Comparison of ENCODE assay signal across 12 cellular contexts in genomic region chr14:93049295-93049694, GRCh38.
DNase-seq lines count a peak whose midpoint lies in the region; ATAC-seq and TF ChIP-seq lines count a peak whose summit lies in the region.
"Had no signal": no experiment of that assay in that cellular context is flagged by ENCODE, and none has a peak within 500 bp of the region (broad histone marks: within the 10 kb centered on the region; RNA-seq: fewer than 3 reads in every experiment).

No MANE protein-coding gene starts in this region.

- H3K9me3 ChIP-seq in Peyer's patch: no peaks in the 10 kb centered on the region
- H3K9me3 ChIP-seq in gastroesophageal sphincter: no peaks in the 10 kb centered on the region
- H3K9me3 ChIP-seq: testis had no signal

- no peaks in the 10 kb centered on the region for H3K27me3 ChIP-seq in Peyer's patch
- no peaks in the 10 kb centered on the region for H3K27me3 ChIP-seq in gastroesophageal sphincter
- H3K27me3 ChIP-seq: testis had no signal

- ATAC-seq in activated CD4-positive, alpha-beta T cell treated with anti-CD3 and anti-CD28 coated beads for 36 hours: no peak
- ATAC-seq in gastroesophageal sphincter (no peak), T-cell (replicated peaks in 1 of 4) (no peak)
- ATAC-seq in stimulated activated effector memory CD8-positive, alpha-beta T cell treated with anti-CD3 and anti-CD28 coated beads, Interleukin-12 subunit alpha, Interleukin-12 subunit beta, amount 100 ng/mL, for 72 hours: no peak

- intact Hi-C loops in activated CD4-positive, alpha-beta T cell treated with anti-CD3 and anti-CD28 coated beads for 36 hours (cut with DNase I, micrococcal nuclease): no loop called here
- intact Hi-C loops in posterior vena cava (cut with DNase I): no loop called here

- H3K27ac Mint-ChIP-seq in activated CD4-positive, alpha-beta T cell treated with anti-CD3 and anti-CD28 coated beads for 36 hours: peak overlapping the region; percentile 72
- H3K27ac Mint-ChIP-seq in stimulated activated effector memory CD8-positive, alpha-beta T cell treated with anti-CD3 and anti-CD28 coated beads, Interleukin-12 subunit alpha, Interleukin-12 subunit beta, amount 100 ng/mL, for 72 hours: peak overlapping the region; percentile 60
- H3K27ac Mint-ChIP-seq in T-cell: no peak overlapping the region
- H3K27ac Mint-ChIP-seq: activated CD4-positive, alpha-beta memory T cell treated with anti-CD3 and anti-CD28 coated beads for 36 hours had no signal

- peak overlapping the region in 3 of 4 donors; percentile 78 to 96 (median 91) for H3K27ac ChIP-seq in Peyer's patch
- peak overlapping the region; percentile 10 to 95 (median 84) for H3K27ac ChIP-seq in gastroesophageal sphincter
- H3K27ac ChIP-seq: testis had no signal

- H3K36me3 ChIP-seq in Peyer's patch: peaks cover 0 to 4% (median 0%) of the 10 kb centered on the region in 3 donors
- H3K36me3 ChIP-seq in gastroesophageal sphincter: no peaks in the 10 kb centered on the region

- no peak for DNase-seq in activated CD4-positive, alpha-beta T cell treated with anti-CD3 and anti-CD28 coated beads for 36 hours
- DNase-seq in activated CD4-positive, alpha-beta T cell treated with anti-CD3 and anti-CD28 coated beads for 4 hours: no peak
- DNase-seq in Peyer's patch (peak in 2 of 3 donors; percentile 86 to 89), T-cell (no peak), posterior vena cava (ENCODE audit: low spot score) (no peak)
- DNase-seq in stimulated activated effector memory CD8-positive, alpha-beta T cell treated with anti-CD3 and anti-CD28 coated beads, Interleukin-12 subunit alpha, Interleukin-12 subunit beta, amount 100 ng/mL, for 72 hours (ENCODE audit: low spot score in 2 of 2): no peak
- no peak for DNase-seq in stimulated activated CD4-positive, alpha-beta T cell treated with anti-CD3 and anti-CD28 coated beads, Interleukin-2, amount 100 ng/mL, for 24 hours
- DNase-seq: activated CD4-positive, alpha-beta memory T cell treated with anti-CD3 and anti-CD28 coated beads for 36 hours; activated naive CD4-positive, alpha-beta T cell treated with Interleukin-2 at 50 U/mL for 16 hours; NCI-H1048; testis had no signal

- TF ChIP-seq POLR2A in Peyer's patch (IDR thresholded peaks at IDR 0.05) (peak; percentile 88 to 97), gastroesophageal sphincter (IDR thresholded peaks at IDR 0.05) (no peak)

- peaks cover 4 to 95% (median 22%) of the 10 kb centered on the region in 4 donors for H3K4me1 ChIP-seq in Peyer's patch
- H3K4me1 ChIP-seq in gastroesophageal sphincter: peaks cover 2 to 95% (median 26%) of the 10 kb centered on the region in 3 donors

- POLR2A ChIA-PET in activated CD4-positive, alpha-beta T cell treated with anti-CD3 and anti-CD28 coated beads for 36 hours (lab: Charles Lee): no interaction called here
- POLR2A ChIA-PET in T-cell (lab: Charles Lee): no interaction called here

- H3K9me3 Mint-ChIP-seq in activated CD4-positive, alpha-beta T cell treated with anti-CD3 and anti-CD28 coated beads for 36 hours (ENCODE audit: low read depth): no peaks in the 10 kb centered on the region
- H3K9me3 Mint-ChIP-seq in stimulated activated effector memory CD8-positive, alpha-beta T cell treated with anti-CD3 and anti-CD28 coated beads, Interleukin-12 subunit alpha, Interleukin-12 subunit beta, amount 100 ng/mL, for 72 hours: no peaks in the 10 kb centered on the region
- no peaks in the 10 kb centered on the region for H3K9me3 Mint-ChIP-seq in T-cell
- H3K9me3 Mint-ChIP-seq: activated CD4-positive, alpha-beta memory T cell treated with anti-CD3 and anti-CD28 coated beads for 36 hours had no signal

- 63 to 92% methylated on average over 2 to 3 of the region's 5 CpGs for WGBS in gastroesophageal sphincter (ENCODE audit: low coverage in 1 of 2), 2 donors

- H3K4me3 Mint-ChIP-seq in activated CD4-positive, alpha-beta T cell treated with anti-CD3 and anti-CD28 coated beads for 36 hours: no peak overlapping the region
- no peak overlapping the region for H3K4me3 Mint-ChIP-seq in stimulated activated effector memory CD8-positive, alpha-beta T cell treated with anti-CD3 and anti-CD28 coated beads, Interleukin-12 subunit alpha, Interleukin-12 subunit beta, amount 100 ng/mL, for 72 hours
- no peak overlapping the region for H3K4me3 Mint-ChIP-seq in T-cell
- H3K4me3 Mint-ChIP-seq: activated CD4-positive, alpha-beta memory T cell treated with anti-CD3 and anti-CD28 coated beads for 36 hours had no signal

- H3K36me3 Mint-ChIP-seq in activated CD4-positive, alpha-beta T cell treated with anti-CD3 and anti-CD28 coated beads for 36 hours (ENCODE audit: low read depth): no peaks in the 10 kb centered on the region
- H3K36me3 Mint-ChIP-seq in stimulated activated effector memory CD8-positive, alpha-beta T cell treated with anti-CD3 and anti-CD28 coated beads, Interleukin-12 subunit alpha, Interleukin-12 subunit beta, amount 100 ng/mL, for 72 hours: peaks cover 15% of the 10 kb centered on the region
- peaks cover 15% of the 10 kb centered on the region for H3K36me3 Mint-ChIP-seq in T-cell
- H3K36me3 Mint-ChIP-seq: activated CD4-positive, alpha-beta memory T cell treated with anti-CD3 and anti-CD28 coated beads for 36 hours had no signal

- H3K4me3 ChIP-seq in Peyer's patch: peak overlapping the region in 1 of 4 donors; percentile 35
- no peak overlapping the region for H3K4me3 ChIP-seq in gastroesophageal sphincter
- H3K4me3 ChIP-seq: testis had no signal

- no peaks in the 10 kb centered on the region for H3K27me3 Mint-ChIP-seq in activated CD4-positive, alpha-beta T cell treated with anti-CD3 and anti-CD28 coated beads for 36 hours
- no peaks in the 10 kb centered on the region for H3K27me3 Mint-ChIP-seq in T-cell
- H3K27me3 Mint-ChIP-seq: activated CD4-positive, alpha-beta memory T cell treated with anti-CD3 and anti-CD28 coated beads for 36 hours had no signal

- TF ChIP-seq EP300 in gastroesophageal sphincter (IDR thresholded peaks at IDR 0.05): no peak

- CTCF ChIA-PET in activated CD4-positive, alpha-beta T cell treated with anti-CD3 and anti-CD28 coated beads for 36 hours (lab: Charles Lee): no interaction called here
- CTCF ChIA-PET in T-cell (lab: Charles Lee): no interaction called here

- H3K4me1 Mint-ChIP-seq in activated CD4-positive, alpha-beta T cell treated with anti-CD3 and anti-CD28 coated beads for 36 hours: peaks cover 3% of the 10 kb centered on the region
- peaks cover 28% of the 10 kb centered on the region for H3K4me1 Mint-ChIP-seq in stimulated activated effector memory CD8-positive, alpha-beta T cell treated with anti-CD3 and anti-CD28 coated beads, Interleukin-12 subunit alpha, Interleukin-12 subunit beta, amount 100 ng/mL, for 72 hours
- peaks cover 16 to 24% (median 19%) of the 10 kb centered on the region in 3 donors for H3K4me1 Mint-ChIP-seq in T-cell

- TF ChIP-seq CTCF in Peyer's patch (IDR thresholded peaks at IDR 0.05) (peak in 3 of 6 experiments; percentile 27 to 37 (median 34)), gastroesophageal sphincter (IDR thresholded peaks at IDR 0.05) (no peak)

Comparison
In these comparisons a context has a peak if more than half of its experiments do, and no peak if none do; other contexts are left out.
1. DNase-seq: peak in Peyer's patch (2 of 3); none in activated CD4-positive, alpha-beta T cell treated with anti-CD3 and anti-CD28 coated beads for 36 hours (single experiment), activated CD4-positive, alpha-beta T cell treated with anti-CD3 and anti-CD28 coated beads for 4 hours (0 of 2), stimulated activated effector memory CD8-positive, alpha-beta T cell treated with anti-CD3 and anti-CD28 coated beads, Interleukin-12 subunit alpha, Interleukin-12 subunit beta, amount 100 ng/mL, for 72 hours (0 of 2), stimulated activated CD4-positive, alpha-beta T cell treated with anti-CD3 and anti-CD28 coated beads, Interleukin-2, amount 100 ng/mL, for 24 hours (0 of 2), T-cell (0 of 34) and posterior vena cava (single experiment).
2. H3K27ac Mint-ChIP-seq: peak in activated CD4-positive, alpha-beta T cell treated with anti-CD3 and anti-CD28 coated beads for 36 hours (single experiment) and stimulated activated effector memory CD8-positive, alpha-beta T cell treated with anti-CD3 and anti-CD28 coated beads, Interleukin-12 subunit alpha, Interleukin-12 subunit beta, amount 100 ng/mL, for 72 hours (single experiment); none in T-cell (0 of 2).
3. POLR2A ChIP-seq: peak in Peyer's patch (2 of 2); none in gastroesophageal sphincter (0 of 2).